Comparison of ENCODE assay signal across 10 cellular contexts in genomic region chr3:45644467-45645201, GRCh38. TPM values are rescaled to one million over a fixed set of nuclear protein-coding genes. Genes with fewer than 3 reads are reported as not detected.
DNase-seq lines count a peak whose midpoint lies in the region; ATAC-seq and TF ChIP-seq lines count a peak whose summit lies in the region.
"Had no signal": no experiment of that assay in that cellular context is flagged by ENCODE, and none has a peak within 500 bp of the region (broad histone marks: within the 10 kb centered on the region; RNA-seq: fewer than 3 reads in every experiment).

No MANE protein-coding gene starts in this region.

- no peak for TF ChIP-seq CTCF in neural progenitor cell (IDR thresholded peaks at IDR 0.05)

- H3K36me3 ChIP-seq in neural progenitor cell: no peaks in the 10 kb centered on the region

- no peaks in the 10 kb centered on the region for H3K9me3 ChIP-seq in neural progenitor cell (ENCODE audit: low read depth)

- H3K27me3 ChIP-seq in neural progenitor cell: no peaks in the 10 kb centered on the region

- no peak overlapping the region for H2AFZ ChIP-seq in neural progenitor cell (replicated peaks)

- DNase-seq in H4 (ENCODE audit: low spot score): peak; percentile 21
- peak; percentile 15 for DNase-seq in T1000 (lab: John Stamatoyannopoulos, UW)
- DNase-seq in fibroblast of the conjunctiva (ENCODE audit: low read depth): peak; percentile 60
- no peak for DNase-seq in stimulated activated naive B cell treated with anti-CD40 and anti-IgM and Interleukin-4, amounts not matched to agents 10 μg/mL and 1 μg/mL and 100 μg/mL, for 72 hours
- DNase-seq in NCI-H526 (lab: John Stamatoyannopoulos, UW): no peak
- DNase-seq in neural progenitor cell (ENCODE audit: low spot score): no peak
- DNase-seq: activated CD4-positive, alpha-beta T cell treated with anti-CD3 and anti-CD28 coated beads, Interleukin-2, amount 50 U/mL, for 4 hours; occipital lobe had no signal

- no peaks in the 10 kb centered on the region for H3F3A ChIP-seq in neural progenitor cell (ENCODE audit: low read depth)

- ATAC-seq in stimulated activated naive B cell treated with anti-CD40 and anti-IgM and Interleukin-4, amounts not matched to agents 10 μg/mL and 1 μg/mL and 100 μg/mL, for 72 hours (replicated peaks): no peak
- no peak for ATAC-seq in HG02642 (IDR thresholded peaks at IDR 0.05; ENCODE audit: poor library complexity, unreplicated experiment)
- no peak for ATAC-seq in GM18517 (IDR thresholded peaks at IDR 0.05; ENCODE audit: unreplicated experiment)

- no peaks in the 10 kb centered on the region for H3K27me3 Mint-ChIP-seq in stimulated activated naive B cell treated with anti-CD40 and anti-IgM and Interleukin-4, amounts not matched to agents 10 μg/mL and 1 μg/mL and 100 μg/mL, for 72 hours
- H3K27me3 Mint-ChIP-seq in neural progenitor cell (ENCODE audit: insufficient read depth, low read depth): no peaks in the 10 kb centered on the region

- H3K9ac ChIP-seq in neural progenitor cell: no peak overlapping the region

- no peak overlapping the region for H3K4me3 ChIP-seq in neural progenitor cell

- H3K4me1 Mint-ChIP-seq in stimulated activated naive B cell treated with anti-CD40 and anti-IgM and Interleukin-4, amounts not matched to agents 10 μg/mL and 1 μg/mL and 100 μg/mL, for 72 hours: peaks cover 33 to 61% of the 10 kb centered on the region in 2 donors
- peaks cover 19% of the 10 kb centered on the region for H3K4me1 Mint-ChIP-seq in neural progenitor cell

- no peak overlapping the region for H3K4me3 Mint-ChIP-seq in stimulated activated naive B cell treated with anti-CD40 and anti-IgM and Interleukin-4, amounts not matched to agents 10 μg/mL and 1 μg/mL and 100 μg/mL, for 72 hours
- H3K4me3 Mint-ChIP-seq in neural progenitor cell: no peak overlapping the region

- H3K4me1 ChIP-seq in neural progenitor cell: no peaks in the 10 kb centered on the region

- no peak overlapping the region for H3K4me2 ChIP-seq in neural progenitor cell

- H3K9me3 Mint-ChIP-seq in stimulated activated naive B cell treated with anti-CD40 and anti-IgM and Interleukin-4, amounts not matched to agents 10 μg/mL and 1 μg/mL and 100 μg/mL, for 72 hours: peaks cover 1 to 7% of the 10 kb centered on the region in 2 donors
- H3K9me3 Mint-ChIP-seq in neural progenitor cell: no peaks in the 10 kb centered on the region

- peaks cover 6% of the 10 kb centered on the region for H4K20me1 ChIP-seq in neural progenitor cell (ENCODE audit: low read depth)

- H3K27ac ChIP-seq in neural progenitor cell: no peak overlapping the region

- H3K36me3 Mint-ChIP-seq in stimulated activated naive B cell treated with anti-CD40 and anti-IgM and Interleukin-4, amounts not matched to agents 10 μg/mL and 1 μg/mL and 100 μg/mL, for 72 hours: peaks cover 35 to 65% of the 10 kb centered on the region in 2 donors
- H3K36me3 Mint-ChIP-seq in neural progenitor cell: peaks cover 9% of the 10 kb centered on the region

- no peaks in the 10 kb centered on the region for H3K79me2 ChIP-seq in neural progenitor cell (ENCODE audit: low read depth)

- H3K27ac Mint-ChIP-seq in stimulated activated naive B cell treated with anti-CD40 and anti-IgM and Interleukin-4, amounts not matched to agents 10 μg/mL and 1 μg/mL and 100 μg/mL, for 72 hours: peak overlapping the region; percentile 15
- no peak overlapping the region for H3K27ac Mint-ChIP-seq in neural progenitor cell

RNA-seq across cellular contexts. Expression of gene SACM1L, which starts 44.6 kb away (rescaled TPM):
- total RNA-seq in H4 (2014; rRNA removed; shearing (Covaris generic)): 16.3 and 23.0 TPM in 2 replicates
- total RNA-seq in neural progenitor cell (ENCODE audit: low replicate concordance): 46.7 and 61.8 TPM in 2 replicates

RNA-seq across cellular contexts. Expression of gene LIMD1, which starts 50.1 kb away (rescaled TPM):
- total RNA-seq in H4 (2014; rRNA removed; shearing (Covaris generic)): 3.3 and 4.0 TPM in 2 replicates
- total RNA-seq in neural progenitor cell (ENCODE audit: low replicate concordance): 10.0 and 14.8 TPM in 2 replicates

Comparison
In these comparisons a context has a peak if more than half of its experiments do, and no peak if none do; other contexts are left out.
1. DNase-seq: peak in H4 (single experiment), T1000 (single experiment) and fibroblast of the conjunctiva (single experiment); none in stimulated activated naive B cell treated with anti-CD40 and anti-IgM and Interleukin-4, amounts not matched to agents 10 μg/mL and 1 μg/mL and 100 μg/mL, for 72 hours (single experiment), NCI-H526 (0 of 2) and neural progenitor cell (single experiment).